In genomic region chr2:25334482-25334881, GRCh38 we compare ENCODE assay signal across 13 cellular contexts. TPM values are rescaled to one million over a fixed set of nuclear protein-coding genes. Genes with fewer than 3 reads are reported as not detected.
DNase-seq lines count a peak whose midpoint lies in the region; ATAC-seq lines count a peak whose summit lies in the region.
"Had no signal": no experiment of that assay in that cellular context is flagged by ENCODE, and none has a peak within 500 bp of the region (broad histone marks: within the 10 kb centered on the region; RNA-seq: fewer than 3 reads in every experiment).

No MANE protein-coding gene starts in this region.

- H3K36me3 Mint-ChIP-seq in activated naive CD4-positive, alpha-beta T cell treated with anti-CD3 and anti-CD28 coated beads, Interleukin-2, amount 10 ng/mL, durations not matched to agents 7 days and 5 days, result peaks cover 13% of the 10 kb centered on the region
- peaks cover 12% of the 10 kb centered on the region for H3K36me3 Mint-ChIP-seq in activated naive CD8-positive, alpha-beta T cell treated with anti-CD3 and anti-CD28 coated beads, Interleukin-2, amount 10 ng/mL, durations not matched to agents 7 days and 5 days
- H3K36me3 Mint-ChIP-seq in stimulated activated effector memory CD8-positive, alpha-beta T cell treated with anti-CD3 and anti-CD28 coated beads, Interleukin-12 subunit alpha, Interleukin-12 subunit beta, amount 100 ng/mL, for 72 hours, result peaks cover 27% of the 10 kb centered on the region

- CTCF ChIA-PET in activated naive CD4-positive, alpha-beta T cell treated with anti-CD3 and anti-CD28 coated beads, Interleukin-2, amount 10 ng/mL, durations not matched to agents 7 days and 5 days (lab: Charles Lee), result interaction anchor here (0.5 to 2.1 kb wide), 4 partner anchors 12 to 28 kb away, joined by 3 to 7 read pairs (median 4); no protein-coding TSS in a partner anchor

- DNase-seq in activated naive CD4-positive, alpha-beta T cell treated with anti-CD3 and anti-CD28 coated beads, Interleukin-2, amount 10 ng/mL, durations not matched to agents 7 days and 5 days, result no peak
- DNase-seq in activated naive CD4-positive, alpha-beta T cell treated with Interleukin-2 at 50 U/mL for 16 hours, result no peak
- DNase-seq in activated naive CD8-positive, alpha-beta T cell treated with anti-CD3 and anti-CD28 coated beads, Interleukin-2, amount 10 ng/mL, durations not matched to agents 7 days and 5 days, result no peak
- no peak for DNase-seq in stimulated activated effector memory CD8-positive, alpha-beta T cell treated with anti-CD3 and anti-CD28 coated beads, Interleukin-12 subunit alpha, Interleukin-12 subunit beta, amount 100 ng/mL, for 72 hours (ENCODE audit: low spot score in 2 of 2)
- DNase-seq in DMS 273 (lab: John Stamatoyannopoulos, UW; ENCODE audit: unreplicated experiment) (no peak), RKO (ENCODE audit: low spot score) (no peak)
- DNase-seq: NCI-H2171, right cardiac atrium, SIG-M5, uterus had no signal

- no peaks in the 10 kb centered on the region for H3K9me3 ChIP-seq in KOPT-K1 (ENCODE audit: insufficient read depth, low read length, poor library complexity, severe bottlenecking)
- H3K9me3 ChIP-seq: uterus had no signal

- H3K27me3 Mint-ChIP-seq in activated naive CD4-positive, alpha-beta T cell treated with anti-CD3 and anti-CD28 coated beads, Interleukin-2, amount 10 ng/mL, durations not matched to agents 7 days and 5 days, result no peaks in the 10 kb centered on the region
- H3K27me3 Mint-ChIP-seq in activated naive CD8-positive, alpha-beta T cell treated with anti-CD3 and anti-CD28 coated beads, Interleukin-2, amount 10 ng/mL, durations not matched to agents 7 days and 5 days, result no peaks in the 10 kb centered on the region

- peak overlapping the region; percentile 80 for H3K27ac Mint-ChIP-seq in activated naive CD4-positive, alpha-beta T cell treated with anti-CD3 and anti-CD28 coated beads, Interleukin-2, amount 10 ng/mL, durations not matched to agents 7 days and 5 days
- H3K27ac Mint-ChIP-seq in activated naive CD8-positive, alpha-beta T cell treated with anti-CD3 and anti-CD28 coated beads, Interleukin-2, amount 10 ng/mL, durations not matched to agents 7 days and 5 days, result peak overlapping the region; percentile 71
- peak overlapping the region; percentile 40 for H3K27ac Mint-ChIP-seq in stimulated activated effector memory CD8-positive, alpha-beta T cell treated with anti-CD3 and anti-CD28 coated beads, Interleukin-12 subunit alpha, Interleukin-12 subunit beta, amount 100 ng/mL, for 72 hours

- ATAC-seq in activated naive CD8-positive, alpha-beta T cell treated with anti-CD3 and anti-CD28 coated beads, Interleukin-2, amount 10 ng/mL, durations not matched to agents 7 days and 5 days (ENCODE audit: low read depth), result no peak
- ATAC-seq in stimulated activated effector memory CD8-positive, alpha-beta T cell treated with anti-CD3 and anti-CD28 coated beads, Interleukin-12 subunit alpha, Interleukin-12 subunit beta, amount 100 ng/mL, for 72 hours, result no peak
- no peak for ATAC-seq in esophagus mucosa
- ATAC-seq: activated CD4-positive, CD25-positive, alpha-beta regulatory T cell treated with anti-CD3 and anti-CD28 coated beads, Interleukin-2, amount 50 U/mL, for 24 hours; right cardiac atrium had no signal

- 0 out of 2 replicates have a peak, but pooled peaks cover 4% of the 10 kb centered on the region for H3K36me3 ChIP-seq in KOPT-K1 (ENCODE audit: insufficient read depth, low read length)
- H3K36me3 ChIP-seq: uterus had no signal

- peaks cover 79% of the 10 kb centered on the region for H3K4me1 Mint-ChIP-seq in activated naive CD4-positive, alpha-beta T cell treated with anti-CD3 and anti-CD28 coated beads, Interleukin-2, amount 10 ng/mL, durations not matched to agents 7 days and 5 days
- peaks cover 71% of the 10 kb centered on the region for H3K4me1 Mint-ChIP-seq in activated naive CD8-positive, alpha-beta T cell treated with anti-CD3 and anti-CD28 coated beads, Interleukin-2, amount 10 ng/mL, durations not matched to agents 7 days and 5 days
- peaks cover 90% of the 10 kb centered on the region for H3K4me1 Mint-ChIP-seq in stimulated activated effector memory CD8-positive, alpha-beta T cell treated with anti-CD3 and anti-CD28 coated beads, Interleukin-12 subunit alpha, Interleukin-12 subunit beta, amount 100 ng/mL, for 72 hours

- peak overlapping the region; percentile 27 for H3K27ac ChIP-seq in KOPT-K1 (ENCODE audit: low read depth, low read length, poor library complexity, severe bottlenecking)
- H3K27ac ChIP-seq: uterus had no signal

- H3K9me3 Mint-ChIP-seq in activated naive CD4-positive, alpha-beta T cell treated with anti-CD3 and anti-CD28 coated beads, Interleukin-2, amount 10 ng/mL, durations not matched to agents 7 days and 5 days, result no peaks in the 10 kb centered on the region
- H3K9me3 Mint-ChIP-seq in activated naive CD8-positive, alpha-beta T cell treated with anti-CD3 and anti-CD28 coated beads, Interleukin-2, amount 10 ng/mL, durations not matched to agents 7 days and 5 days, result no peaks in the 10 kb centered on the region
- H3K9me3 Mint-ChIP-seq in stimulated activated effector memory CD8-positive, alpha-beta T cell treated with anti-CD3 and anti-CD28 coated beads, Interleukin-12 subunit alpha, Interleukin-12 subunit beta, amount 100 ng/mL, for 72 hours, result no peaks in the 10 kb centered on the region

- no peak overlapping the region for H3K4me3 Mint-ChIP-seq in activated naive CD4-positive, alpha-beta T cell treated with anti-CD3 and anti-CD28 coated beads, Interleukin-2, amount 10 ng/mL, durations not matched to agents 7 days and 5 days
- peak overlapping the region; percentile 56 for H3K4me3 Mint-ChIP-seq in activated naive CD8-positive, alpha-beta T cell treated with anti-CD3 and anti-CD28 coated beads, Interleukin-2, amount 10 ng/mL, durations not matched to agents 7 days and 5 days
- no peak overlapping the region for H3K4me3 Mint-ChIP-seq in stimulated activated effector memory CD8-positive, alpha-beta T cell treated with anti-CD3 and anti-CD28 coated beads, Interleukin-12 subunit alpha, Interleukin-12 subunit beta, amount 100 ng/mL, for 72 hours

- POLR2A ChIA-PET in activated naive CD8-positive, alpha-beta T cell treated with anti-CD3 and anti-CD28 coated beads, Interleukin-2, amount 10 ng/mL, durations not matched to agents 7 days and 5 days (lab: Charles Lee), result interaction anchor here (0.8 to 2.7 kb wide), 4 partner anchors 8 to 49 kb away, joined by 3 to 15 read pairs (median 4); no protein-coding TSS in a partner anchor

RNA-seq across cellular contexts. Expression of gene DNMT3A, which starts 7.2 kb away (rescaled TPM):
- 10 to 100 TPM; 76.7 to 84.7 TPM for total RNA-seq in activated naive CD8-positive, alpha-beta T cell treated with anti-CD3 and anti-CD28 coated beads, Interleukin-2, amount 10 ng/mL, durations not matched to agents 7 days and 5 days
- total RNA-seq in esophagus mucosa, result 9.5 TPM
